ENCODE assay signal across 10 cellular contexts in the genomic region with DNA sequence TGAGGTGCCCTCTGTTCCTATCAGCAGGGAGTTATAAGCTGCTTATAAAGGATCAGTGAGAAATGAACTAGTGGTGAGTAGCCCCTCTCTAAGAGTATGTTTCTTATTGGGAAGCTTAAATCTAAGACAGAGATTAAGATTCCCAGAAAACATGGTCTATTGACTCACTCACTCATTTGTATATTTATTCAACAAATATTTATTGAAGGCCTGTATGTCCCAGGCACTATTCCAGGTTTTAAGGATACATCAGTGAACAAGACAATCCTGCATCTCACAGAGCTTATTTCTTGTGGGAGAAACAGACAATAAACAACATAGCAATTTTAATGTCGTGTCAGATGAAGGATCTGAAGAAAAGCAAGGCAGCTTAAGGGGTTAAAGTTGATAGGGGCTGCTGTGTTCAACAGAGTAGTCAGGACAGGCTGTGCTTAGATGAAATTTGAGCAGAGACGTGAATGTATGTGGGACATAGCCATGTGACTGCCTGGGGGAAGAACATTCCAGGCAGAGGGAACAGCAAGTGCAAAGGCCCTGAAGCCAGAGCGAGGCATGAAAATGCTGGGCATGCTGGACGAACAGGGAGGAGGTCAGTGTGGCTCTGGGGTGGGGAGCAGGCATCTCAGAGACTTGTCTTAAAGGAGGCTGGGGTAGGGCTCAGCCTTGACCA. TPM values are rescaled to one million over a fixed set of nuclear protein-coding genes. Genes with fewer than 3 reads are reported as not detected.
DNase-seq lines count a peak whose midpoint lies in the region; ATAC-seq, FAIRE-seq and TF ChIP-seq lines count a peak whose summit lies in the region.
"Had no signal": no experiment of that assay in that cellular context is flagged by ENCODE, and none has a peak within 500 bp of the region (broad histone marks: within the 10 kb centered on the region; RNA-seq: fewer than 3 reads in every experiment).

No MANE protein-coding gene starts in this region.

- H3K27me3 Mint-ChIP-seq in CD4-positive, alpha-beta T cell, result no peaks in the 10 kb centered on the region
- peaks cover 0 to 11% (median 0%) of the 10 kb centered on the region in 5 donors for H3K27me3 Mint-ChIP-seq in naive thymus-derived CD4-positive, alpha-beta T cell

- no peak for FAIRE-seq in bronchial epithelial cell (lab: Jason Lieb, UNC)

- DNase-seq in CD4-positive, alpha-beta T cell, result no peak
- DNase-seq in LNCaP clone FGC (ENCODE audit: low read depth), result peak; percentile 94
- peak; percentile 16 for DNase-seq in bronchial epithelial cell (ENCODE audit: low read depth)
- DNase-seq in naive thymus-derived CD4-positive, alpha-beta T cell, result no peak
- DNase-seq in NCI-H1694 (lab: John Stamatoyannopoulos, UW), result no peak
- DNase-seq in NCI-H2029 treated with DMSO at 0.1 percent for 48 hours (lab: John Stamatoyannopoulos, UW), result no peak
- no peak for DNase-seq in NCI-H1417 (lab: John Stamatoyannopoulos, UW)
- DNase-seq in NCI-H1694 treated with DMSO at 0.1 percent for 48 hours (lab: John Stamatoyannopoulos, UW), result no peak
- DNase-seq: erythroblast had no signal

- no peak for ATAC-seq in CD4-positive, alpha-beta T cell (ENCODE audit: poor library complexity)
- ATAC-seq in naive thymus-derived CD4-positive, alpha-beta T cell, result no peak

- peaks cover 14 to 28% of the 10 kb centered on the region in 2 donors for H3K4me1 ChIP-seq in naive thymus-derived CD4-positive, alpha-beta T cell (ENCODE audit: control insufficient read depth in 2 of 2, insufficient read depth in 2 of 2, low read length in 2 of 2)

- CTCF ChIA-PET in CD4-positive, alpha-beta T cell (lab: Charles Lee), result interaction anchor here (1.2 to 2.4 kb wide), 8 partner anchors 8 to 45 kb away, joined by 3 to 13 read pairs (median 6); a partner anchor contains a TSS
- CTCF ChIA-PET in naive thymus-derived CD4-positive, alpha-beta T cell (lab: Charles Lee), result interaction anchor here (0.8 to 3.9 kb wide), 8 partner anchors 9 to 41 kb away, joined by 3 to 29 read pairs (median 4); a partner anchor contains a TSS

- intact Hi-C loops in CD4-positive, alpha-beta T cell (cut with DNase I, micrococcal nuclease), result no loop called here
- intact Hi-C loops in naive thymus-derived CD4-positive, alpha-beta T cell (cut with micrococcal nuclease), result loop anchor here (1.0 to 5.0 kb wide), 4 partner anchors 8 to 38 kb away; a partner anchor contains a TSS

- peak overlapping the region; percentile 96 for H3K4me3 Mint-ChIP-seq in CD4-positive, alpha-beta T cell
- H3K4me3 Mint-ChIP-seq in naive thymus-derived CD4-positive, alpha-beta T cell, result peak overlapping the region in 7 of 10 donors; percentile 84 to 94 (median 89)

- H3K36me3 Mint-ChIP-seq in CD4-positive, alpha-beta T cell (ENCODE audit: low read depth), result peaks cover 6% of the 10 kb centered on the region
- H3K36me3 Mint-ChIP-seq in naive thymus-derived CD4-positive, alpha-beta T cell, result peaks cover 0 to 3% (median 0%) of the 10 kb centered on the region in 5 donors

- H3K4me3 ChIP-seq in LNCaP clone FGC (ENCODE audit: low read depth, low read length) (peak overlapping the region; percentile 73), bronchial epithelial cell (ENCODE audit: low read depth, low read length) (no peak overlapping the region)
- no peak overlapping the region for H3K4me3 ChIP-seq in naive thymus-derived CD4-positive, alpha-beta T cell (ENCODE audit: low read length)

- POLR2A ChIA-PET in CD4-positive, alpha-beta T cell (lab: Charles Lee), result interaction anchor here (1.2 to 5.2 kb wide), 3 partner anchors 9 to 38 kb away, joined by 4 to 91 read pairs (median 27); a partner anchor contains a TSS
- POLR2A ChIA-PET in naive thymus-derived CD4-positive, alpha-beta T cell (lab: Charles Lee), result interaction anchor here (0.8 to 5.2 kb wide), 5 partner anchors 11 to 25 kb away, joined by 3 to 172 read pairs (median 6); a partner anchor contains a TSS

- H3K27me3 ChIP-seq in CD4-positive, alpha-beta T cell (ENCODE audit: control insufficient read depth, insufficient read depth, low read length), result no peaks in the 10 kb centered on the region
- no peaks in the 10 kb centered on the region for H3K27me3 ChIP-seq in bronchial epithelial cell (ENCODE audit: control insufficient read depth, insufficient read depth, low read length)
- H3K27me3 ChIP-seq in naive thymus-derived CD4-positive, alpha-beta T cell (ENCODE audit: control insufficient read depth in 2 of 2, insufficient read depth in 2 of 2, low read length in 2 of 2), result no peaks in the 10 kb centered on the region

- no peak overlapping the region for H3K27ac ChIP-seq in CD4-positive, alpha-beta T cell (ENCODE audit: low read depth, low read length)
- no peak overlapping the region for H3K27ac ChIP-seq in naive thymus-derived CD4-positive, alpha-beta T cell (ENCODE audit: low read depth, low read length)

- no peaks in the 10 kb centered on the region for H3K9me3 Mint-ChIP-seq in CD4-positive, alpha-beta T cell
- H3K9me3 Mint-ChIP-seq in naive thymus-derived CD4-positive, alpha-beta T cell, result no peaks in the 10 kb centered on the region

- H3K4me1 Mint-ChIP-seq in CD4-positive, alpha-beta T cell (ENCODE audit: low read depth), result peaks cover 51% of the 10 kb centered on the region
- H3K4me1 Mint-ChIP-seq in naive thymus-derived CD4-positive, alpha-beta T cell, result peaks cover 22 to 45% (median 39%) of the 10 kb centered on the region in 7 donors

- H3K27ac Mint-ChIP-seq in CD4-positive, alpha-beta T cell, result peak overlapping the region; percentile 92
- peak overlapping the region in 6 of 9 donors; percentile 21 to 92 (median 60) for H3K27ac Mint-ChIP-seq in naive thymus-derived CD4-positive, alpha-beta T cell

- H3K9me3 ChIP-seq in CD4-positive, alpha-beta T cell (ENCODE audit: control insufficient read depth, low read length), result no peaks in the 10 kb centered on the region
- no peaks in the 10 kb centered on the region for H3K9me3 ChIP-seq in naive thymus-derived CD4-positive, alpha-beta T cell (ENCODE audit: control insufficient read depth in 2 of 3, low read length in 3 of 3)

- H3K36me3 ChIP-seq in bronchial epithelial cell (ENCODE audit: control insufficient read depth, insufficient read depth, low read length), result no peaks in the 10 kb centered on the region
- H3K36me3 ChIP-seq in naive thymus-derived CD4-positive, alpha-beta T cell (ENCODE audit: control insufficient read depth in 2 of 3, insufficient read depth in 3 of 3, low read length in 3 of 3), result no peaks in the 10 kb centered on the region

- TF ChIP-seq CTCF in CD4-positive, alpha-beta T cell (IDR thresholded peaks at IDR 0.05), result no peak
- TF ChIP-seq CTCF in LNCaP clone FGC (IDR thresholded peaks at IDR 0.05; ENCODE audit: control insufficient read depth, extremely low read depth, insufficient read depth), result no peak
- TF ChIP-seq CTCF in bronchial epithelial cell (IDR thresholded peaks at IDR 0.05; ENCODE audit: insufficient read depth, low read length, severe bottlenecking), result no peak

RNA-seq across cellular contexts. Expression of a gene that starts 14.8 kb away (rescaled TPM):
- total RNA-seq in CD4-positive, alpha-beta T cell, result 100 to 1,000 TPM in 1 of 2 experiments, 10 to 100 TPM in 1; 96.5 to 101 TPM
- 25.0 and 27.0 TPM in 2 replicates for total RNA-seq in bronchial epithelial cell
- 100 to 1,000 TPM in 4 of 5 experiments, 10 to 100 TPM in 1; 96.4 to 399 (median 167) TPM for total RNA-seq in naive thymus-derived CD4-positive, alpha-beta T cell
- polyA plus RNA-seq in naive thymus-derived CD4-positive, alpha-beta T cell, result 10 to 100 TPM; 28.0 to 50.4 TPM

RNA-seq across cellular contexts. Expression of a gene that starts 31.6 kb away (rescaled TPM):
- total RNA-seq in CD4-positive, alpha-beta T cell, result under 1 TPM; 0.31 to 0.58 TPM
- total RNA-seq in bronchial epithelial cell, result 71.9 and 113 TPM in 2 replicates
- total RNA-seq in naive thymus-derived CD4-positive, alpha-beta T cell, result 10 to 100 TPM in 1 of 5 experiments, 1 to 10 TPM in 4; 1.7 to 14.3 (median 2.3) TPM
- polyA plus RNA-seq in naive thymus-derived CD4-positive, alpha-beta T cell, result not detected
- total RNA-seq: HT1080 had no signal

Comparison
In these comparisons a context has a peak if more than half of its experiments do, and no peak if none do; other contexts are left out.
1. DNase-seq: peak in LNCaP clone FGC (single experiment) and bronchial epithelial cell (single experiment); none in CD4-positive, alpha-beta T cell (0 of 10), naive thymus-derived CD4-positive, alpha-beta T cell (0 of 9), NCI-H1694 (single experiment), NCI-H2029 treated with DMSO at 0.1 percent for 48 hours (single experiment), NCI-H1417 (0 of 3) and NCI-H1694 treated with DMSO at 0.1 percent for 48 hours (single experiment).
2. intact Hi-C loops: an anchor here in naive thymus-derived CD4-positive, alpha-beta T cell (1.0 to 5.0 kb wide); none called in CD4-positive, alpha-beta T cell.